In genomic region chr17:78278139-78278741, GRCh38 we compare ENCODE assay signal across 16 cellular contexts. TPM values are rescaled to one million over a fixed set of nuclear protein-coding genes. Genes with fewer than 3 reads are reported as not detected.
DNase-seq lines count a peak whose midpoint lies in the region; ATAC-seq lines count a peak whose summit lies in the region.
"Had no signal": no experiment of that assay in that cellular context is flagged by ENCODE, and none has a peak within 500 bp of the region (broad histone marks: within the 10 kb centered on the region; RNA-seq: fewer than 3 reads in every experiment).

No MANE protein-coding gene starts in this region.

- no peaks in the 10 kb centered on the region for H3K9me3 ChIP-seq in mucosa of rectum (ENCODE audit: control insufficient read depth in 2 of 2, low read length in 2 of 2)
- H3K9me3 ChIP-seq: sigmoid colon had no signal

- no peaks in the 10 kb centered on the region for H3K27me3 ChIP-seq in mucosa of rectum (ENCODE audit: control insufficient read depth in 2 of 2, insufficient read depth in 2 of 2, low read length in 2 of 2)
- H3K27me3 ChIP-seq: sigmoid colon had no signal

- H3K4me3 ChIP-seq in mucosa of rectum (ENCODE audit: low read length in 2 of 2) = peak overlapping the region in 1 of 2 donors; percentile 44
- H3K4me3 ChIP-seq: dorsolateral prefrontal cortex, sigmoid colon had no signal

- peak; percentile 76 for DNase-seq in DMS53 treated with DMSO at 0.1 percent for 48 hours (lab: John Stamatoyannopoulos, UW; ENCODE audit: unreplicated experiment)
- DNase-seq in NCI-H187 treated with DMSO at 0.1 percent for 48 hours (lab: John Stamatoyannopoulos, UW) = peak; percentile 27
- no peak for DNase-seq in T-cell
- DNase-seq in GOT3 (lab: John Stamatoyannopoulos, UW) = no peak
- DNase-seq in effector CD4-positive, alpha-beta T cell = no peak
- DNase-seq in activated CD4-positive, CD25-positive, alpha-beta regulatory T cell treated with anti-CD3 and anti-CD28 coated beads, Interleukin-2, amount 50 U/mL, for 72 hours = no peak
- DNase-seq: activated CD8-positive, alpha-beta T cell treated with anti-CD3 and anti-CD28 coated beads, Interleukin-2, amount 10 ng/mL, durations not matched to agents 7 days and 5 days; amniotic stem cell; Calu3; dorsolateral prefrontal cortex; sigmoid colon had no signal

- H3K27me3 Mint-ChIP-seq in T-cell = no peaks in the 10 kb centered on the region

- peak overlapping the region; percentile 24 to 43 for H3K9ac ChIP-seq in mucosa of rectum (ENCODE audit: low read depth in 1 of 2, low read length in 2 of 2)

- H3K9me3 Mint-ChIP-seq in T-cell = no peaks in the 10 kb centered on the region

- H3K4me1 ChIP-seq in mucosa of rectum (ENCODE audit: control insufficient read depth in 2 of 2, insufficient read depth in 2 of 2, low read length in 2 of 2) = peaks cover 4 to 8% of the 10 kb centered on the region in 2 donors
- H3K4me1 ChIP-seq: sigmoid colon had no signal

- POLR2A ChIA-PET in T-cell (lab: Charles Lee) = interaction anchor here in 1 of 2 donors (0.5 kb wide), 2 partner anchors 141 to 144 kb away, joined by 3 to 4 read pairs; no protein-coding TSS in a partner anchor

- CTCF ChIA-PET in T-cell (lab: Charles Lee) = interaction anchor here in 1 of 2 donors (0.6 to 0.7 kb wide), 2 partner anchors 37 to 147 kb away, joined by 8 to 9 read pairs; no protein-coding TSS in a partner anchor

- peak overlapping the region in 2 of 3 donors; percentile 13 to 39 for H3K4me3 Mint-ChIP-seq in T-cell
- H3K4me3 Mint-ChIP-seq: activated CD8-positive, alpha-beta T cell treated with anti-CD3 and anti-CD28 coated beads, Interleukin-2, amount 10 ng/mL, durations not matched to agents 7 days and 5 days had no signal

- no peaks in the 10 kb centered on the region for H3K36me3 Mint-ChIP-seq in T-cell

- H3K27ac ChIP-seq in mucosa of rectum (ENCODE audit: low read depth in 2 of 2, low read length in 2 of 2) = peak overlapping the region in 1 of 2 donors; percentile 23
- H3K27ac ChIP-seq: dorsolateral prefrontal cortex, sigmoid colon had no signal

- H3K27ac Mint-ChIP-seq in T-cell = peak overlapping the region; percentile 59 to 76
- H3K27ac Mint-ChIP-seq: activated CD8-positive, alpha-beta T cell treated with anti-CD3 and anti-CD28 coated beads, Interleukin-2, amount 10 ng/mL, durations not matched to agents 7 days and 5 days had no signal

- peak in 1 of 4 experiments; percentile 27 for ATAC-seq in T-cell (replicated peaks in 1 of 4)
- no peak for ATAC-seq in GM19035 (IDR thresholded peaks at IDR 0.05; ENCODE audit: unreplicated experiment)
- ATAC-seq: activated CD8-positive, alpha-beta T cell treated with anti-CD3 and anti-CD28 coated beads, Interleukin-2, amount 10 ng/mL, durations not matched to agents 7 days and 5 days had no signal

- no peaks in the 10 kb centered on the region for H3K36me3 ChIP-seq in mucosa of rectum (ENCODE audit: control insufficient read depth in 2 of 2, insufficient read depth in 2 of 2, low read length in 2 of 2)
- H3K36me3 ChIP-seq: sigmoid colon had no signal

- H3K4me1 Mint-ChIP-seq in T-cell = peaks cover 19 to 23% (median 22%) of the 10 kb centered on the region in 3 donors

RNA-seq across cellular contexts. Expression of gene TMEM235, which starts 46.8 kb away (rescaled TPM):
- total RNA-seq in T-cell = not detected
- total RNA-seq: activated CD8-positive, alpha-beta T cell treated with anti-CD3 and anti-CD28 coated beads, Interleukin-2, amount 10 ng/mL, durations not matched to agents 7 days and 5 days; Calu3; HT1080; mesenteric fat pad; NCI-H460; sigmoid colon had no signal

Comparison
In these comparisons a context has a peak if more than half of its experiments do, and no peak if none do; other contexts are left out.
1. DNase-seq: peak in DMS53 treated with DMSO at 0.1 percent for 48 hours (single experiment) and NCI-H187 treated with DMSO at 0.1 percent for 48 hours (single experiment); none in T-cell (0 of 34), GOT3 (single experiment), effector CD4-positive, alpha-beta T cell (single experiment) and activated CD4-positive, CD25-positive, alpha-beta regulatory T cell treated with anti-CD3 and anti-CD28 coated beads, Interleukin-2, amount 50 U/mL, for 72 hours (single experiment).